ENCODE assay signal across 26 cellular contexts in the genomic region with DNA sequence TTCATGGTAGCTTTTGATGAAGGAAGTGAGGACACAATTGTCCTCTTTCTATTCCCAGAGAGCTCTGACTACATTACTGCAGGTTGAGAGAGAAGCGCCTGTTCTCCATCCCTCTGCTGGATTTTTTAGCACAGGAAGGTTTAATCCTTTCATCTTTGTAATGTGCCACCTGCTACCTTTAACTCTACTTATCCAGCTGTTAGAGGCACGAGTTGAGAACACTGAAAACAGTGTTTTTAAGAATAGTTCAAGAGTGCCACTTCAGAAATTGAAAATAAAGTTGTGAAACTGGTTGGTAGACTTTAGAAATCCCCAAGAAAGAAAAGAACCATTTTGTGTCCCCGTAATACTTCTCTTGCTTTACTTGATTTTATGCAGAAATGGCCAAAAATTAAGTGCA. TPM values are rescaled to one million over a fixed set of nuclear protein-coding genes. Genes with fewer than 3 reads are reported as not detected.
"Had no signal": no experiment of that assay in that cellular context is flagged by ENCODE, and none has a peak within 500 bp of the region (broad histone marks: within the 10 kb centered on the region; RNA-seq: fewer than 3 reads in every experiment).

No MANE protein-coding gene starts in this region.

- ATAC-seq: activated CD8-positive, alpha-beta T cell treated with anti-CD3 and anti-CD28 coated beads for 36 hours; PC-3 had no signal

- H3K27me3 ChIP-seq: ascending aorta, breast epithelium, Peyer's patch, SJSA1 had no signal

- H3K4me1 ChIP-seq: ascending aorta, breast epithelium, Peyer's patch, SJSA1 had no signal

- DNase-seq: activated CD4-positive, alpha-beta T cell treated with anti-CD3 and anti-CD28 coated beads, Interleukin-2, amount 10 ng/mL, durations not matched to agents 24 days and 14 days; activated CD4-positive, alpha-beta T cell treated with anti-CD3 and anti-CD28 coated beads, Interleukin-2, amount 50 U/mL, for 4 hours; activated CD8-positive, alpha-beta T cell treated with anti-CD3 and anti-CD28 coated beads for 36 hours; activated gamma-delta T cell; activated naive CD4-positive, alpha-beta T cell treated with Interleukin-2 at 50 U/mL for 16 hours; activated naive CD8-positive, alpha-beta T cell treated with anti-CD3 and anti-CD28 coated beads, Interleukin-2, amount 10 ng/mL, durations not matched to agents 7 days and 5 days; activated T-cell treated with anti-CD3 and anti-CD28 coated beads, Interleukin-2, amount 50 U/mL, for 24 hours; amygdala; Kasumi-1; KG1; NCI-H1105; NCI-H1417 treated with DMSO at 0.1 percent for 48 hours; NCI-H187 treated with DMSO at 0.1 percent for 48 hours; NCI-H2081; NCI-H510A treated with DMSO at 0.1 percent for 48 hours; NCI-H526 treated with DMSO at 0.1 percent for 48 hours; NK-92 treated with Interleukin-12 subunit alpha and Interleukin-12 subunit beta, amount 100 ng/mL, for 24 hours; PC-3; Peyer's patch; RPMI8226; SHP77 treated with DMSO at 0.1 percent for 48 hours; SK-N-SH had no signal

- H3K4me3 ChIP-seq: ascending aorta, breast epithelium, Peyer's patch, SJSA1 had no signal

- H3K36me3 ChIP-seq: ascending aorta, breast epithelium, Peyer's patch, SJSA1 had no signal

- H3K9me3 ChIP-seq: ascending aorta, breast epithelium, Peyer's patch, SJSA1, SK-N-SH had no signal

- H3K27ac ChIP-seq: ascending aorta, breast epithelium, Peyer's patch, SJSA1 had no signal

RNA-seq across cellular contexts. Expression of gene FREM2, which starts 20.6 kb away (rescaled TPM):
- total RNA-seq: activated CD8-positive, alpha-beta memory T cell treated with anti-CD3 and anti-CD28 coated beads for 36 hours; activated CD8-positive, alpha-beta T cell treated with anti-CD3 and anti-CD28 coated beads for 36 hours; activated naive CD8-positive, alpha-beta T cell treated with anti-CD3 and anti-CD28 coated beads, Interleukin-2, amount 10 ng/mL, durations not matched to agents 7 days and 5 days; ascending aorta; SJSA1 had no signal
